Comparison of ENCODE assay signal across 15 cellular contexts in the genomic region with DNA sequence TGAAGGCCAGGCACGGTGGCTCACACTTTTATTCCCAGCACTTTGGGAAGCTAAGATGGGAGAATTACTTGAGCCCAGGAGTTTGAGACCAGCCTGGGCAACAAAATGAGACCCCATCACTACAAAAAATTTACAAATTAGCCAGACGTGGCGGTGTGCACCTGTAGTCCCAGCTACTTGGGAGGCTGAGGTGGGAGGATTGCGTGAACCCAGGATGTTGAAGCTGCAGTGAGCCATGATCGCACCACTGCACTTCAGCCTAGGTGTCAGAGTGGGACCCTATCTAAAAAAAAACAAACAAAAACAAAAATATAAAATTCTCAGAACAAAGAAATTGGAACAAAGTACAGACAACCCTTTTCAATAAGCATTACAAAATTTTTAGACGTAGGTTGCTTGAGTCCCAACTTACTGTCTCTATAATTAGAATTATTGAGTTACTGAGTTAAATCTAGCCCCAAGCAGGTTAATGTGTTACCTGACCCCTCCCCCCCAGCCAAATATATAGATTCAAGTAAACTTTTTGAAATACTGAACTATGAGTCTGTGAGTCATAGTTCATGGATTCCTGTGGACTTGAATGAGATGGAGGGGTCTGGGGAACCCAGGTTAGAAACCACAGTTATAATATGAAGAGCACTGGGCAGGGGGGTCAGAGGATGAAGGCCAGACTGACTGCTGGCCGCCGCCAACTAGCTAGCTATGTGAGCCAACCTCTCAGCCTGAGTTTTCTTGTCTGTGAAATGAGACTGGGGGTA.
A peak's percentile ranks its signal among the peaks of the same experiment; 100 is the strongest.
DNase-seq lines count a peak whose midpoint lies in the region; ATAC-seq and TF ChIP-seq lines count a peak whose summit lies in the region.
"Had no signal": no experiment of that assay in that cellular context is flagged by ENCODE, and none has a peak within 500 bp of the region (broad histone marks: within the 10 kb centered on the region; RNA-seq: fewer than 3 reads in every experiment).

No MANE protein-coding gene starts in this region.

- WGBS in GM23248 (ENCODE audit: low coverage in 1 of 2, low lambda C conversion rate in 2 of 2, missing lambda C conversion rate in 2 of 2), 2 experiments = 97 to 98% methylated on average over 8 of the region's 8 CpGs
- 90 to 97% (median 96%) methylated on average over 8 of the region's 8 CpGs for WGBS in stomach, 5 donors

- no peaks in the 10 kb centered on the region for H3K27me3 Mint-ChIP-seq in type B pancreatic cell
- H3K27me3 Mint-ChIP-seq: CD4-positive, CD25-positive, alpha-beta regulatory T cell; IgD-negative memory B cell had no signal

- peaks cover 50% of the 10 kb centered on the region for H3F3A ChIP-seq in GM23248 (ENCODE audit: insufficient read depth)

- no peak for TF ChIP-seq EP300 in stomach (IDR thresholded peaks at IDR 0.05)

- no peaks in the 10 kb centered on the region for H3K36me3 ChIP-seq in GM23248 (ENCODE audit: low read depth)
- H3K36me3 ChIP-seq in ascending aorta = no peaks in the 10 kb centered on the region
- no peaks in the 10 kb centered on the region for H3K36me3 ChIP-seq in lower lobe of right lung
- no peaks in the 10 kb centered on the region for H3K36me3 ChIP-seq in stomach
- H3K36me3 ChIP-seq: WERI-Rb-1 had no signal

- intact Hi-C loops in ascending aorta (cut with DNase I) = loop anchor here (2.0 to 10.0 kb wide), 7 partner anchors 23 to 225 kb away; no protein-coding TSS in a partner anchor
- intact Hi-C loops in lower lobe of right lung (cut with DNase I) = no loop called here
- intact Hi-C loops in stomach (cut with DNase I; ENCODE audit: low total_unique reads) = no loop called here

- H3K9me2 ChIP-seq in GM23248 (ENCODE audit: insufficient read depth) = no peaks in the 10 kb centered on the region

- peaks cover 3% of the 10 kb centered on the region for H3K36me3 Mint-ChIP-seq in type B pancreatic cell
- H3K36me3 Mint-ChIP-seq: IgD-negative memory B cell had no signal

- H3K27ac ChIP-seq in GM23248 = peak overlapping the region; percentile 94
- H3K27ac ChIP-seq in ascending aorta = peak overlapping the region; percentile 84 to 90
- H3K27ac ChIP-seq in lower lobe of right lung = peak overlapping the region; percentile 62
- H3K27ac ChIP-seq in stomach = peak overlapping the region; percentile 69 to 87 (median 82)
- H3K27ac ChIP-seq: WERI-Rb-1 had no signal

- no peak overlapping the region for H3K27ac Mint-ChIP-seq in type B pancreatic cell

- H3K4me2 ChIP-seq in GM23248 (ENCODE audit: unreplicated experiment) = peak overlapping the region; percentile 75

- no peaks in the 10 kb centered on the region for H3K27me3 ChIP-seq in GM23248 (replicated peaks; ENCODE audit: insufficient read depth)
- H3K27me3 ChIP-seq in ascending aorta = no peaks in the 10 kb centered on the region
- no peaks in the 10 kb centered on the region for H3K27me3 ChIP-seq in lower lobe of right lung (ENCODE audit: low read depth)
- H3K27me3 ChIP-seq in stomach = no peaks in the 10 kb centered on the region

- peaks cover 12% of the 10 kb centered on the region; the same call in 1 of the 2 replicates for H3K79me2 ChIP-seq in GM23248 (ENCODE audit: insufficient read depth)

- TF ChIP-seq POLR2A in stomach (IDR thresholded peaks at IDR 0.05) = no peak

- no peak for ATAC-seq in lower lobe of right lung

- H3K9me3 ChIP-seq in GM23248 (ENCODE audit: low read depth) (no peaks in the 10 kb centered on the region), ascending aorta (no peaks in the 10 kb centered on the region), lower lobe of right lung (no peaks in the 10 kb centered on the region), stomach (no peaks in the 10 kb centered on the region)

- H3K4me3 ChIP-seq in GM23248 (peak overlapping the region; percentile 59), ascending aorta (peak overlapping the region in 1 of 2 donors; percentile 45), lower lobe of right lung (no peak overlapping the region), stomach (no peak overlapping the region)

- peak overlapping the region; percentile 74 for H3K9ac ChIP-seq in GM23248

- TF ChIP-seq CTCF in ascending aorta (IDR thresholded peaks at IDR 0.05) (no peak), lower lobe of right lung (IDR thresholded peaks at IDR 0.05) (no peak), stomach (IDR thresholded peaks at IDR 0.05) (no peak), type B pancreatic cell (conservative IDR thresholded peaks at IDR 0.05) (no peak)

- no peaks in the 10 kb centered on the region for H3K9me3 Mint-ChIP-seq in type B pancreatic cell
- H3K9me3 Mint-ChIP-seq: CD4-positive, CD25-positive, alpha-beta regulatory T cell; IgD-negative memory B cell had no signal

- H4K20me1 ChIP-seq in GM23248 (ENCODE audit: insufficient read depth) = no peaks in the 10 kb centered on the region

- peak; percentile 32 for DNase-seq in GM23248
- no peak for DNase-seq in ascending aorta (ENCODE audit: low spot score in 2 of 2)
- DNase-seq in lower lobe of right lung = no peak
- DNase-seq in stomach = no peak
- DNase-seq in mesenteric fat pad (ENCODE audit: low spot score) = no peak
- DNase-seq in type B pancreatic cell (ENCODE audit: extremely low spot score, unreplicated experiment) = no peak
- no peak for DNase-seq in SK-N-DZ (ENCODE audit: low spot score)
- DNase-seq in NCI-H1105 (lab: John Stamatoyannopoulos, UW) = no peak
- DNase-seq: amygdala, NCI-H1436 treated with DMSO at 0.1 percent for 48 hours, NCI-H526, SHP77, WERI-Rb-1 had no signal

- H3K4me1 Mint-ChIP-seq in type B pancreatic cell (ENCODE audit: unreplicated experiment) = peaks cover 36% of the 10 kb centered on the region

- in situ Hi-C loops in GM23248 (cut with MboI) = no loop called here

- peaks cover 55% of the 10 kb centered on the region for H3K4me1 ChIP-seq in GM23248 (ENCODE audit: insufficient read depth)
- H3K4me1 ChIP-seq in ascending aorta = peaks cover 9 to 45% of the 10 kb centered on the region in 2 donors
- H3K4me1 ChIP-seq in lower lobe of right lung = peaks cover 17% of the 10 kb centered on the region
- peaks cover 17 to 34% (median 20%) of the 10 kb centered on the region in 4 donors for H3K4me1 ChIP-seq in stomach

- no peak overlapping the region for H3K4me3 Mint-ChIP-seq in type B pancreatic cell
- H3K4me3 Mint-ChIP-seq: CD4-positive, CD25-positive, alpha-beta regulatory T cell; IgD-negative memory B cell had no signal

- no peak overlapping the region for H2AFZ ChIP-seq in GM23248
